1 cellular context compared by ENCODE assay signal in genomic region chr17:17391575-17392370, GRCh38.
TF ChIP-seq lines count a peak whose summit lies in the region.

No MANE protein-coding gene starts in this region.

TF ChIP-seq in H1, 55 proteins besides CTCF, POLR2A, EP300 and RAD21:
- TF ChIP-seq, protein P1, sequence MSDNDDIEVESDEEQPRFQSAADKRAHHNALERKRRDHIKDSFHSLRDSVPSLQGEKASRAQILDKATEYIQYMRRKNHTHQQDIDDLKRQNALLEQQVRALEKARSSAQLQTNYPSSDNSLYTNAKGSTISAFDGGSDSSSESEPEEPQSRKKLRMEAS (IDR thresholded peaks at IDR 0.05): peak; percentile 16; the same call in 1 of the 2 replicates
- TF ChIP-seq TCF12 (IDR thresholded peaks at IDR 0.05; ENCODE audit: low read depth, low read length) (no peak), JUND (IDR thresholded peaks at IDR 0.05; ENCODE audit: low read length) (no peak), SP2 (IDR thresholded peaks at IDR 0.05; ENCODE audit: low read length) (no peak), KDM4A (IDR thresholded peaks at IDR 0.05; ENCODE audit: low read depth, low read length, severe bottlenecking) (no peak), SP1 (IDR thresholded peaks at IDR 0.05; ENCODE audit: low read depth, low read length) (0 out of 2 replicates have a peak, but pooled peaks have one; percentile 33), GTF2F1 (IDR thresholded peaks at IDR 0.05; ENCODE audit: borderline replicate concordance, low read depth, low read length) (no peak), CHD1 (IDR thresholded peaks at IDR 0.05; ENCODE audit: low read depth, low read length) (no peak)
- TF ChIP-seq, protein P2, sequence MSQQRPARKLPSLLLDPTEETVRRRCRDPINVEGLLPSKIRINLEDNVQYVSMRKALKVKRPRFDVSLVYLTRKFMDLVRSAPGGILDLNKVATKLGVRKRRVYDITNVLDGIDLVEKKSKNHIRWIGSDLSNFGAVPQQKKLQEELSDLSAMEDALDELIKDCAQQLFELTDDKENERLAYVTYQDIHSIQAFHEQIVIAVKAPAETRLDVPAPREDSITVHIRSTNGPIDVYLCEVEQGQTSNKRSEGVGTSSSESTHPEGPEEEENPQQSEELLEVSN (IDR thresholded peaks at IDR 0.05): no peak
- TF ChIP-seq, protein P3, sequence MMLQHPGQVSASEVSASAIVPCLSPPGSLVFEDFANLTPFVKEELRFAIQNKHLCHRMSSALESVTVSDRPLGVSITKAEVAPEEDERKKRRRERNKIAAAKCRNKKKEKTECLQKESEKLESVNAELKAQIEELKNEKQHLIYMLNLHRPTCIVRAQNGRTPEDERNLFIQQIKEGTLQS (IDR thresholded peaks at IDR 0.05; ENCODE audit: insufficient read depth, low read depth, low read length): no peak
